Comparison of ENCODE assay signal across 34 cellular contexts in the genomic region with DNA sequence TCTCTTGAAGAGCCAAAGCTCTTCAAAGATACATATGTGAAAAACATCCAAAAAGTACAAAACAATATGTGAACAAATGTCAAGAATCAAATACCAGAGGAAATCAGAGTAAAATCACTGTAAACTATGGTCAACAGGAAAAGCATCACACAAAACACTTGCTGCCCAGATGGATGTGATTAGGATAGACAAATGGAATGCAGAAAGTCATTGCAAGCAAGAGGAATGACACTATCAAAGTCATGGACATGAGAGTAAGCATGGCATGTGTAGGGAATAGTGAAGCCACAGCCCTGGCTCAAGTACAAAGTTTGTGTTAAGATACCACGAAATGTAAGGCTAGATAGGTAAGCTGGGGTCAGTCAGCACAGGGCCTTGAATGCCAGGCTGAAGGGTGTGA. TPM values are rescaled to one million over a fixed set of nuclear protein-coding genes. Genes with fewer than 3 reads are reported as not detected.
"Had no signal": no experiment of that assay in that cellular context is flagged by ENCODE, and none has a peak within 500 bp of the region (broad histone marks: within the 10 kb centered on the region; RNA-seq: fewer than 3 reads in every experiment).

No MANE protein-coding gene starts in this region.

- H3K27ac Mint-ChIP-seq: activated B cell treated with CpG ODN at 0.5 μM for 24 hours; activated CD4-positive, alpha-beta memory T cell treated with anti-CD3 and anti-CD28 coated beads for 36 hours; activated naive CD4-positive, alpha-beta T cell treated with anti-CD3 and anti-CD28 coated beads, Interleukin-2, amount 10 ng/mL, durations not matched to agents 7 days and 5 days; activated naive CD8-positive, alpha-beta T cell; activated naive CD8-positive, alpha-beta T cell treated with anti-CD3 and anti-CD28 coated beads, Interleukin-2, amount 50 U/mL, for 24 hours had no signal

- H3K27ac ChIP-seq: brain microvascular endothelial cell, cardiac muscle cell, Peyer's patch, SJSA1, VCaP had no signal

- H3K27me3 Mint-ChIP-seq: activated B cell treated with CpG ODN at 0.5 μM for 24 hours; activated CD4-positive, alpha-beta memory T cell treated with anti-CD3 and anti-CD28 coated beads for 36 hours; activated naive CD4-positive, alpha-beta T cell treated with anti-CD3 and anti-CD28 coated beads, Interleukin-2, amount 10 ng/mL, durations not matched to agents 7 days and 5 days; activated naive CD8-positive, alpha-beta T cell; activated naive CD8-positive, alpha-beta T cell treated with anti-CD3 and anti-CD28 coated beads, Interleukin-2, amount 50 U/mL, for 24 hours; central memory CD8-positive, alpha-beta T cell had no signal

- H3K9me3 Mint-ChIP-seq: activated B cell treated with CpG ODN at 0.5 μM for 24 hours; activated CD4-positive, alpha-beta memory T cell treated with anti-CD3 and anti-CD28 coated beads for 36 hours; activated naive CD4-positive, alpha-beta T cell treated with anti-CD3 and anti-CD28 coated beads, Interleukin-2, amount 10 ng/mL, durations not matched to agents 7 days and 5 days; activated naive CD8-positive, alpha-beta T cell treated with anti-CD3 and anti-CD28 coated beads, Interleukin-2, amount 50 U/mL, for 24 hours; central memory CD8-positive, alpha-beta T cell had no signal

- H3K4me1 Mint-ChIP-seq: activated B cell treated with CpG ODN at 0.5 μM for 24 hours; activated naive CD4-positive, alpha-beta T cell treated with anti-CD3 and anti-CD28 coated beads, Interleukin-2, amount 10 ng/mL, durations not matched to agents 7 days and 5 days; activated naive CD8-positive, alpha-beta T cell treated with anti-CD3 and anti-CD28 coated beads, Interleukin-2, amount 50 U/mL, for 24 hours; central memory CD8-positive, alpha-beta T cell had no signal

- H3K9me3 ChIP-seq: Peyer's patch, SJSA1 had no signal

- H3K4me3 ChIP-seq: cardiac muscle cell, Peyer's patch, SJSA1 had no signal

- H3K27me3 ChIP-seq: brain microvascular endothelial cell, cardiac muscle cell, Peyer's patch, SJSA1 had no signal

- ATAC-seq: activated naive CD8-positive, alpha-beta T cell treated with anti-CD3 and anti-CD28 coated beads, Interleukin-2, amount 50 U/mL, for 24 hours; PC-3 had no signal

- H3K36me3 ChIP-seq: Peyer's patch had no signal

- DNase-seq: activated B cell treated with CpG ODN at 0.5 μM for 24 hours; activated CD4-positive, alpha-beta memory T cell treated with anti-CD3 and anti-CD28 coated beads for 36 hours; activated CD4-positive, alpha-beta T cell treated with anti-CD3 and anti-CD28 coated beads for 4 hours; activated CD4-positive, alpha-beta T cell treated with anti-CD3 and anti-CD28 coated beads, Interleukin-2, amount 50 U/mL, for 1 hour; activated CD4-positive, CD25-positive, alpha-beta regulatory T cell treated with anti-CD3 and anti-CD28 coated beads, Interleukin-2, amount 50 U/mL, for 72 hours; activated CD8-positive, alpha-beta memory T cell treated with anti-CD3 and anti-CD28 coated beads, Interleukin-2, amount 50 U/mL, for 48 hours; activated effector memory CD4-positive, alpha-beta T cell treated with Interleukin-2 at 50 U/mL for 16 hours; activated naive CD4-positive, alpha-beta T cell treated with anti-CD3 and anti-CD28 coated beads, Interleukin-2, amount 10 ng/mL, durations not matched to agents 7 days and 5 days; activated naive CD8-positive, alpha-beta T cell treated with anti-CD3 and anti-CD28 coated beads, Interleukin-2, amount 50 U/mL, for 24 hours; activated T-cell treated with anti-CD3 and anti-CD28 coated beads, Interleukin-2, amount 50 U/mL, for 48 hours; anterior cingulate cortex; brain microvascular endothelial cell; NCI-H1105; NCI-H1417 treated with DMSO at 0.1 percent for 48 hours; NCI-H1930; NCI-H510A; NCI-H526; NCI-H748 treated with DMSO at 0.1 percent for 48 hours; NK-92 treated with Interleukin-12 subunit alpha and Interleukin-12 subunit beta, amount 100 ng/mL, for 24 hours; PC-3; Peyer's patch; RPMI8226; SHP77 treated with DMSO at 0.1 percent for 48 hours; SW 1271; T-helper 1 cell; T-helper 2 cell; T-helper 9 cell had no signal

- H3K4me1 ChIP-seq: Peyer's patch had no signal

- H3K4me3 Mint-ChIP-seq: activated B cell treated with CpG ODN at 0.5 μM for 24 hours; activated CD4-positive, alpha-beta memory T cell treated with anti-CD3 and anti-CD28 coated beads for 36 hours; activated naive CD4-positive, alpha-beta T cell treated with anti-CD3 and anti-CD28 coated beads, Interleukin-2, amount 10 ng/mL, durations not matched to agents 7 days and 5 days; activated naive CD8-positive, alpha-beta T cell; activated naive CD8-positive, alpha-beta T cell treated with anti-CD3 and anti-CD28 coated beads, Interleukin-2, amount 50 U/mL, for 24 hours; central memory CD8-positive, alpha-beta T cell had no signal

RNA-seq across cellular contexts. Expression of a gene that starts 37.7 kb away (rescaled TPM):
- total RNA-seq: activated B cell treated with CpG ODN at 0.5 μM for 24 hours; activated CD4-positive, alpha-beta memory T cell treated with anti-CD3 and anti-CD28 coated beads for 36 hours; M059J; PC-3 had no signal

RNA-seq across cellular contexts. Expression of a gene that starts 54.7 kb away (rescaled TPM):
- total RNA-seq: activated B cell treated with CpG ODN at 0.5 μM for 24 hours; activated CD4-positive, alpha-beta memory T cell treated with anti-CD3 and anti-CD28 coated beads for 36 hours; cardiac muscle cell; chondrocyte; M059J; PC-3; Peyer's patch; SJSA1 had no signal
